8 cellular contexts compared by ENCODE assay signal in the genomic region with DNA sequence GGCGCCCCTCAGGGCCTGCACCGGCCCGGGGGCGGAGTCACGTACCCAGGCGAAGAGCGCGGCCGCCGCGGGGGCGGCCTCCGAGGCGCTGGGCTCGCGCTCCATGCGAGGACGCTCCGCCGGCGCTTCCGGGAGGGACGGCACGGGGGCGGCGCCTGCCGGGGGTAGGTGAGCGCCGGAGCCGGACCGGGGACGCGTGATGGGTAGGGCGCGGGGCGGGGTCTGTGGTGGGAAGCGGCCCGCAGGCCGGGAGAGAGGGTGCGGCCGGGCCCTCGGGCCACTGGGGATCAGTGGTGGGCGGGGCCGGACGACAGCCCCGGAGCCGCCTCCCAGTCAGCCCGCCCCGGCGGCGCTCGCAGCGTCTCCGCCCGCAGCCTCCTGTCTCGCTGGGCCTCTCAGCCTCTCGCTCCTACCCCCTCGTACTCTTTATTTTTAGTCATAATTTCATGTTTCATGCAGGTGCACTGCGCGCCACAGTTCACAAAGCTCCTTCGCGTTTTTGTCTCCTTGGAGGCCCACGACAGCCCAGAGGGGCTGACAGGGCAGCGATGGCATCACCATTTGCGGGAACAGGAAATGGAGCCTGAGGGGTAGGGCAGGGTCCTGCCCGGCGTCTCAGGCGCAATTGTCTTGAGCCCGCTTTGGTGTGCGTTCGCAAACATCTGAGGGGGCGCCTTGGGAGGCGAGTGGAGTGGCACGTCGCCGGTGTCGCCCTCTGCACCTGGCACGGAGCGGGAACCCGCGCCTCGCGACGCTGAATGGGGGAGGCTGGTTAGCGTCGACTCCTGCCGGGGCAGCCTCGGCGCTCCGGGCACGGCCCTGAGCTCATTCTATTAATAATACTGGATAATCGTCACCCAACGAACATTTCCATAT. TPM values are rescaled to one million over a fixed set of nuclear protein-coding genes. Genes with fewer than 3 reads are reported as not detected.
A peak's percentile ranks its signal among the peaks of the same experiment; 100 is the strongest.
DNase-seq lines count a peak whose midpoint lies in the region; ATAC-seq, FAIRE-seq and TF ChIP-seq lines count a peak whose summit lies in the region.

A gene (minus strand): TSS at position 142 of the 876 bp plus-strand sequence. CDS start 37 bp downstream, at position 105.

- peaks cover 37% of the 10 kb centered on the region for H3K4me1 Mint-ChIP-seq in activated CD4-positive, alpha-beta T cell treated with anti-CD3 and anti-CD28 coated beads, Interleukin-2, amount 10 ng/mL, durations not matched to agents 24 days and 14 days

- TF ChIP-seq EP300 in HepG2 (IDR thresholded peaks at IDR 0.05; ENCODE audit: low read depth in 2 of 2, low read length in 2 of 2) (peak in 1 of 2 experiments; percentile 16; a peak in 1 of 4 replicates), HepG2 (CRISPR knock-in tag; IDR thresholded peaks at IDR 0.05; ENCODE audit: borderline replicate concordance) (0 out of 2 replicates have a peak, but pooled peaks have one; percentile 7)

- peak; percentile 55 for TF ChIP-seq RAD21 in HepG2 (CRISPR knock-in tag; IDR thresholded peaks at IDR 0.05)

- peak within 1 kb of the TSS; percentile 47 for H2AFZ ChIP-seq in HepG2 (ENCODE audit: low read length)

- peak; percentile 88 for ATAC-seq in GM19351 (IDR thresholded peaks at IDR 0.05; ENCODE audit: unreplicated experiment)
- peak; percentile 91 for ATAC-seq in HG03520 (IDR thresholded peaks at IDR 0.05; ENCODE audit: unreplicated experiment)
- peak; percentile 93 for ATAC-seq in HepG2

- CTCF ChIA-PET in HepG2 (lab: Yijun Ruan, JAX; ENCODE audit: low intra/inter-chr PET ratio, low total read pairs): interaction anchor here (0.6 kb wide), 2 partner anchors 33 to 93 kb away, joined by 3 read pairs; no protein-coding TSS in a partner anchor

- peak; percentile 88 for DNase-seq in NCI-H526 treated with DMSO at 0.1 percent for 48 hours (lab: John Stamatoyannopoulos, UW)
- DNase-seq in activated CD4-positive, alpha-beta T cell treated with anti-CD3 and anti-CD28 coated beads, Interleukin-2, amount 10 ng/mL, durations not matched to agents 24 days and 14 days: peak; percentile 98
- DNase-seq in dedifferentiated amniotic fluid mesenchymal stem cell (ENCODE audit: extremely low spot score): peak; percentile 60
- peak; percentile 86 for DNase-seq in HepG2 (ENCODE audit: low spot score)
- peak; percentile 90 for DNase-seq in stimulated activated CD4-positive, alpha-beta T cell treated with anti-CD3 and anti-CD28 coated beads, Interleukin-4, amount 100 ng/mL, for 1 hour

- H3K9ac ChIP-seq in BLaER1 treated with 17β-estradiol and CSF1 and Interleukin-3, amounts not matched to agents 10 nM and 100 nM: peak within 1 kb of the TSS; percentile 68 to 86 (median 83)
- H3K9ac ChIP-seq in HepG2 (ENCODE audit: insufficient read depth, low read depth, low read length): peak within 1 kb of the TSS; percentile 85

- TF ChIP-seq POLR2A in HepG2 (IDR thresholded peaks at IDR 0.05; ENCODE audit: insufficient read depth in 1 of 2, low read depth in 2 of 2, low read length in 2 of 2): peak; percentile 69 to 87

- intact Hi-C loops in activated CD4-positive, alpha-beta T cell treated with anti-CD3 and anti-CD28 coated beads, Interleukin-2, amount 10 ng/mL, durations not matched to agents 24 days and 14 days (cut with micrococcal nuclease): loop anchor here (1.0 to 10.0 kb wide), 6 partner anchors 93 to 1228 kb away; a partner anchor contains a TSS
- intact Hi-C loops in HepG2 (cut with micrococcal nuclease; ENCODE audit: unreplicated experiment): loop anchor here (2.0 kb wide), 1 partner anchor 94 kb away; a partner anchor contains a TSS

- no peaks in the 10 kb centered on the region for H3K36me3 Mint-ChIP-seq in activated CD4-positive, alpha-beta T cell treated with anti-CD3 and anti-CD28 coated beads, Interleukin-2, amount 10 ng/mL, durations not matched to agents 24 days and 14 days (ENCODE audit: low read depth)

- peaks cover 16 to 27% (median 22%) of the 10 kb centered on the region in 10 experiments for H3K4me1 ChIP-seq in BLaER1 treated with 17β-estradiol and CSF1 and Interleukin-3, amounts not matched to agents 10 nM and 100 nM
- peaks cover 47% of the 10 kb centered on the region for H3K4me1 ChIP-seq in HepG2 (ENCODE audit: insufficient read depth, low read length)

- H3K27me3 Mint-ChIP-seq in activated CD4-positive, alpha-beta T cell treated with anti-CD3 and anti-CD28 coated beads, Interleukin-2, amount 10 ng/mL, durations not matched to agents 24 days and 14 days: peaks cover 3% of the 10 kb centered on the region

- no peaks in the 10 kb centered on the region for H3K9me3 ChIP-seq in BLaER1 treated with 17β-estradiol and CSF1 and Interleukin-3, amounts not matched to agents 10 nM and 100 nM (replicated peaks in 1 of 11)
- no peaks in the 10 kb centered on the region for H3K9me3 ChIP-seq in HepG2 (ENCODE audit: low read length)

- H3K27me3 ChIP-seq in BLaER1 treated with 17β-estradiol and CSF1 and Interleukin-3, amounts not matched to agents 10 nM and 100 nM: no peaks in the 10 kb centered on the region
- no peaks in the 10 kb centered on the region; a peak in 1 of 5 replicates for H3K27me3 ChIP-seq in HepG2 (ENCODE audit: control insufficient read depth in 1 of 2, insufficient read depth in 2 of 2, low read length in 2 of 2)

- FAIRE-seq in HepG2 (lab: Jason Lieb, UNC): no peak

- peak within 1 kb of the TSS; percentile 61 to 84 (median 72) for H3K27ac ChIP-seq in BLaER1 treated with 17β-estradiol and CSF1 and Interleukin-3, amounts not matched to agents 10 nM and 100 nM
- peak within 1 kb of the TSS; percentile 70 for H3K27ac ChIP-seq in HepG2 (ENCODE audit: extremely low read length, insufficient read depth, low read length)

- peak within 1 kb of the TSS; percentile 90 for H3K4me3 Mint-ChIP-seq in activated CD4-positive, alpha-beta T cell treated with anti-CD3 and anti-CD28 coated beads, Interleukin-2, amount 10 ng/mL, durations not matched to agents 24 days and 14 days

- H3K36me3 ChIP-seq in BLaER1 treated with 17β-estradiol and CSF1 and Interleukin-3, amounts not matched to agents 10 nM and 100 nM: peaks cover 0 to 2% (median 0%) of the 10 kb centered on the region in 11 experiments; a peak in 2 of 22 replicates
- no peaks in the 10 kb centered on the region for H3K36me3 ChIP-seq in HepG2 (replicated peaks in 1 of 2; ENCODE audit: control insufficient read depth in 1 of 2, insufficient read depth in 2 of 2, low read length in 2 of 2)

- under 1% methylated on average over 31 of the region's 93 CpGs for WGBS in HepG2 (ENCODE audit: low lambda C conversion rate)

- no peaks in the 10 kb centered on the region for H3K9me3 Mint-ChIP-seq in activated CD4-positive, alpha-beta T cell treated with anti-CD3 and anti-CD28 coated beads, Interleukin-2, amount 10 ng/mL, durations not matched to agents 24 days and 14 days

- in situ Hi-C loops in HepG2 (cut with HindIII; ENCODE audit: extremely low pct_ligation_motif_present, low pct_unique_long_range_greater_than_20kb): loop anchor here (5.0 kb wide), 1 partner anchor 94 kb away; a partner anchor contains a TSS

- peak within 1 kb of the TSS; percentile 81 to 95 (median 92) for H3K4me2 ChIP-seq in BLaER1 treated with 17β-estradiol and CSF1 and Interleukin-3, amounts not matched to agents 10 nM and 100 nM
- H3K4me2 ChIP-seq in HepG2 (ENCODE audit: low read depth, low read length): peak within 1 kb of the TSS; percentile 97

- H3K4me3 ChIP-seq in BLaER1 treated with 17β-estradiol and CSF1 and Interleukin-3, amounts not matched to agents 10 nM and 100 nM: peak within 1 kb of the TSS; percentile 73 to 87 (median 78)
- peak within 1 kb of the TSS; percentile 75 to 95 (median 92) for H3K4me3 ChIP-seq in HepG2 (replicated peaks in 1 of 3; ENCODE audit: insufficient read depth in 1 of 3, low read depth in 2 of 3, low read length in 3 of 3)

- H3K27ac Mint-ChIP-seq in activated CD4-positive, alpha-beta T cell treated with anti-CD3 and anti-CD28 coated beads, Interleukin-2, amount 10 ng/mL, durations not matched to agents 24 days and 14 days: peak within 1 kb of the TSS; percentile 92

- POLR2A ChIA-PET in HepG2 (lab: Yijun Ruan, JAX): interaction anchor here (0.6 to 3.4 kb wide), 6 partner anchors 12 to 1263 kb away, joined by 3 to 25 read pairs (median 4); a partner anchor contains a TSS

- peaks cover 0 to 28% (median 0%) of the 10 kb centered on the region in 11 experiments; a peak in 6 of 22 replicates for H4K20me1 ChIP-seq in BLaER1 treated with 17β-estradiol and CSF1 and Interleukin-3, amounts not matched to agents 10 nM and 100 nM
- no peaks in the 10 kb centered on the region for H4K20me1 ChIP-seq in HepG2 (ENCODE audit: insufficient read depth, low read length)

- peaks cover 39% of the 10 kb centered on the region for H3K79me2 ChIP-seq in HepG2 (ENCODE audit: insufficient read depth, low read length)

- TF ChIP-seq CTCF in HepG2 (CRISPR knock-in tag; IDR thresholded peaks at IDR 0.05): peak; percentile 12; the same call in 1 of the 2 replicates

- TSS peak; percentile 58 for BruUV-seq in HepG2 (replicated peaks; lab: Mats Ljungman, UMichigan)

TF ChIP-seq in HepG2, 621 proteins besides CTCF, POLR2A, EP300 and RAD21 (continues in another document):
- 0 out of 2 replicates have a peak, but pooled peaks have one; percentile 37 for TF ChIP-seq KLF9 (CRISPR knock-in tag; IDR thresholded peaks at IDR 0.05; ENCODE audit: low read depth)

RNA-seq across cellular contexts. Expression of the gene that starts here (rescaled TPM):
- total RNA-seq in activated CD4-positive, alpha-beta T cell treated with anti-CD3 and anti-CD28 coated beads, Interleukin-2, amount 10 ng/mL, durations not matched to agents 24 days and 14 days: 26.2 and 35.8 TPM in 2 replicates
- total RNA-seq in HepG2 (2016; rRNA removed; fragmentation: Illumina TruSeq; extraction: Trizol): 114 and 117 TPM in 2 replicates
- 439 and 477 TPM in 2 replicates for total RNA-seq in HepG2 (2016; cell fraction: cytosol; rRNA removed; fragmentation: Illumina TruSeq; extraction: Trizol; ENCODE audit: low read depth)
- 109 and 122 TPM in 2 replicates for total RNA-seq in HepG2 (2016; cell fraction: insoluble cytoplasmic fraction; rRNA removed; fragmentation: Illumina TruSeq; extraction: Trizol)
- total RNA-seq in HepG2 (2016; cell fraction: membrane; rRNA removed; fragmentation: Illumina TruSeq; extraction: Trizol): 317 and 361 TPM in 2 replicates
- 64.9 and 76.4 TPM in 2 replicates for total RNA-seq in HepG2 (2016; cell fraction: nucleus; rRNA removed; fragmentation: Illumina TruSeq; extraction: Trizol)
- 54.5 and 62.6 TPM in 2 replicates for polyA plus RNA-seq in HepG2 (2011; rRNA removed)
- polyA plus RNA-seq in HepG2 (2011; cell fraction: cytosol; rRNA removed): 59.1 and 61.0 TPM in 2 replicates
- 56.3 and 60.9 TPM in 2 replicates for polyA plus RNA-seq in HepG2 (2011; cell fraction: nucleus; rRNA removed)
- polyA plus RNA-seq in HepG2 (2012): 73.3 and 103 TPM in 2 replicates
- polyA plus RNA-seq in HepG2 (2016; cell fraction: cytosol; fragmentation: Illumina TruSeq; extraction: Trizol; ENCODE audit: low read depth): 141 and 153 TPM in 2 replicates
- polyA plus RNA-seq in HepG2 (2016; cell fraction: insoluble cytoplasmic fraction; fragmentation: Illumina TruSeq; extraction: Trizol; ENCODE audit: low read depth): 81.0 and 82.1 TPM in 2 replicates
- polyA plus RNA-seq in HepG2 (2016; cell fraction: membrane; fragmentation: Illumina TruSeq; extraction: Trizol; ENCODE audit: low read depth): 156 and 162 TPM in 2 replicates
- polyA plus RNA-seq in HepG2 (2016; cell fraction: nucleus; fragmentation: Illumina TruSeq; extraction: Trizol; ENCODE audit: insufficient read depth, low read depth): 63.3 and 66.3 TPM in 2 replicates
- 28.1 and 97.6 TPM in 2 replicates for polyA minus RNA-seq in HepG2 (2011; rRNA and poly(A)+ RNA removed; ENCODE audit: low replicate concordance)
- polyA minus RNA-seq in HepG2 (2011; cell fraction: cytosol; rRNA and poly(A)+ RNA removed): 39.2 and 52.7 TPM in 2 replicates
- polyA minus RNA-seq in HepG2 (2011; cell fraction: nucleus; rRNA and poly(A)+ RNA removed): 105 and 132 TPM in 2 replicates

Comparison
In these comparisons a context has a peak if more than half of its experiments do, and no peak if none do; other contexts are left out.
1. Peak in every context shown above with its lines: DNase-seq, ATAC-seq, H3K4me3 ChIP-seq and H3K27ac ChIP-seq.